ENCODE assay signal across 26 cellular contexts in the genomic region with DNA sequence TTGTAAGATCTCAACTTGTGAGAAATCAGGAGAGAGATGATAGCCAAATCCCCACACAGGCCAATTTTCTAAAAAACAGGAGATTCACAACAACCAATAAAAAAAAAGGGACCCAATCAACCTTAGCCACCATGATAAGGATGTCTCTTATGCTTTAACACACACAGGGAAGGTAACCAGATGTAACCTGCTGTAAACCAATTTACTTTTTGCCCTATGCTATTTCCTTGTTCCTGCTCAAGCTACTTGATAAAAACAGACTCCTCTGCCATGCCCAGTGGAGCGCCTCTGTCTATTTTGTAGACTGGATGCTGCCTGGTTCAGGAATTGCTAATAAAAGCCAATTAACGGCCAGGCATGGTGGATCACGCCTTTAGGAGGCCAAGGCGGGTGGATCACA.
DNase-seq lines count a peak whose midpoint lies in the region; ATAC-seq, FAIRE-seq and TF ChIP-seq lines count a peak whose summit lies in the region.
"Had no signal": no experiment of that assay in that cellular context is flagged by ENCODE, and none has a peak within 500 bp of the region (broad histone marks: within the 10 kb centered on the region; RNA-seq: fewer than 3 reads in every experiment).

No MANE protein-coding gene starts in this region.

- H3K27ac ChIP-seq in trophoblast cell (ENCODE audit: low read depth, low read length) = no peak overlapping the region
- no peak overlapping the region for H3K27ac ChIP-seq in pancreas
- H3K27ac ChIP-seq: 22Rv1; A549; BLaER1 treated with 17β-estradiol and CSF1 and Interleukin-3, amounts not matched to agents 10 nM and 100 nM had no signal

- peak overlapping the region; percentile 34 for H2BK12ac ChIP-seq in trophoblast cell (ENCODE audit: low read length)

- no peak overlapping the region for H2BK5ac ChIP-seq in trophoblast cell (ENCODE audit: low read depth, low read length, poor library complexity)

- WGBS in trophoblast cell (ENCODE audit: extremely low coverage, insufficient coverage, insufficient read length) = no CpG with 5 or more reads among the region's 4 CpGs
- WGBS in pancreas, 2 donors = 89 to 93% methylated on average over 4 of the region's 4 CpGs

- no peak overlapping the region for H3K18ac ChIP-seq in trophoblast cell (ENCODE audit: low read length)

- ATAC-seq in left colon = peak; percentile 82
- ATAC-seq in pancreas = no peak
- ATAC-seq: A549, GM12878 had no signal

- H4K12ac ChIP-seq in trophoblast cell (ENCODE audit: low read depth, low read length) = no peak overlapping the region

- H3K4me3 ChIP-seq in trophoblast cell (ENCODE audit: low read depth, low read length) (no peak overlapping the region), pancreas (no peak overlapping the region)
- H3K4me3 ChIP-seq: A549; BLaER1 treated with 17β-estradiol and CSF1 and Interleukin-3, amounts not matched to agents 10 nM and 100 nM; GM12878 had no signal

- TF ChIP-seq CTCF in pancreas (IDR thresholded peaks at IDR 0.05) = no peak

- H3K4me1 ChIP-seq in trophoblast cell (ENCODE audit: control insufficient read depth in 1 of 2, insufficient read depth in 2 of 2, low read length in 2 of 2) (peaks cover 4 to 10% of the 10 kb centered on the region in 2 experiments), pancreas (peaks cover 0 to 6% (median 0%) of the 10 kb centered on the region in 3 donors)
- H3K4me1 ChIP-seq: A549 had no signal

- no peaks in the 10 kb centered on the region for H3K27me3 ChIP-seq in trophoblast cell (ENCODE audit: insufficient read depth, low read length)
- no peaks in the 10 kb centered on the region for H3K27me3 ChIP-seq in pancreas
- H3K27me3 ChIP-seq: BLaER1 treated with 17β-estradiol and CSF1 and Interleukin-3, amounts not matched to agents 10 nM and 100 nM had no signal

- H3K36me3 ChIP-seq in trophoblast cell (ENCODE audit: control insufficient read depth in 1 of 2, insufficient read depth in 2 of 2, low read length in 2 of 2) (no peaks in the 10 kb centered on the region), pancreas (no peaks in the 10 kb centered on the region)
- H3K36me3 ChIP-seq: BLaER1 treated with 17β-estradiol and CSF1 and Interleukin-3, amounts not matched to agents 10 nM and 100 nM had no signal

- no peak overlapping the region for H2AFZ ChIP-seq in trophoblast cell (ENCODE audit: insufficient read depth, low read length, poor library complexity)

- no peaks in the 10 kb centered on the region for H3K9me3 Mint-ChIP-seq in activated naive CD4-positive, alpha-beta T cell treated with anti-CD3 and anti-CD28 coated beads for 36 hours

- CTCF ChIA-PET in activated naive CD4-positive, alpha-beta T cell treated with anti-CD3 and anti-CD28 coated beads for 36 hours (lab: Charles Lee) = no interaction called here

- H2AK5ac ChIP-seq in trophoblast cell (ENCODE audit: low read length) = no peak overlapping the region

- no peak overlapping the region for H3K4me3 Mint-ChIP-seq in activated naive CD4-positive, alpha-beta T cell treated with anti-CD3 and anti-CD28 coated beads for 36 hours
- H3K4me3 Mint-ChIP-seq: B cell; CD14-positive monocyte; CD4-positive, alpha-beta memory T cell; CD4-positive, CD25-positive, alpha-beta regulatory T cell; CD8-positive, alpha-beta memory T cell had no signal

- H3K4ac ChIP-seq in trophoblast cell (ENCODE audit: low read depth, low read length) = no peak overlapping the region

- no peak for FAIRE-seq in pancreas (lab: Jason Lieb, UNC)
- FAIRE-seq: A549, GM12878, GM12892, GM18507 had no signal

- DNase-seq in DMS53 (lab: John Stamatoyannopoulos, UW) (peak; percentile 22), DMS53 treated with DMSO at 0.1 percent for 48 hours (lab: John Stamatoyannopoulos, UW; ENCODE audit: unreplicated experiment) (no peak), left colon (no peak), trophoblast cell (no peak), pancreas (no peak)
- DNase-seq in activated naive CD4-positive, alpha-beta T cell treated with anti-CD3 and anti-CD28 coated beads for 36 hours = no peak
- no peak for DNase-seq in activated CD4-positive, alpha-beta T cell treated with anti-CD3 and anti-CD28 coated beads for 4 hours
- DNase-seq: AML-193; CD4-positive, alpha-beta memory T cell; CD4-positive, CD25-positive, alpha-beta regulatory T cell; CD8-positive, alpha-beta memory T cell; COR-L47; DMS 273 treated with DMSO at 0.1 percent for 48 hours; DMS153; DMS79; DND-41; EL; GDM1 had no signal

- no peak overlapping the region for H3K4me2 ChIP-seq in trophoblast cell (ENCODE audit: low read length)
- H3K4me2 ChIP-seq: A549; BLaER1 treated with 17β-estradiol and CSF1 and Interleukin-3, amounts not matched to agents 10 nM and 100 nM had no signal

- H4K8ac ChIP-seq in trophoblast cell (ENCODE audit: low read depth, low read length) = no peak overlapping the region

- peaks cover 4% of the 10 kb centered on the region for H3K27me3 Mint-ChIP-seq in activated naive CD4-positive, alpha-beta T cell treated with anti-CD3 and anti-CD28 coated beads for 36 hours (ENCODE audit: low read depth)

- no peaks in the 10 kb centered on the region for H3K36me3 Mint-ChIP-seq in activated naive CD4-positive, alpha-beta T cell treated with anti-CD3 and anti-CD28 coated beads for 36 hours (ENCODE audit: low read depth)
- H3K36me3 Mint-ChIP-seq: CD14-positive monocyte; CD4-positive, alpha-beta memory T cell had no signal

- no peak overlapping the region for H3K9ac ChIP-seq in trophoblast cell (ENCODE audit: low read length)
- H3K9ac ChIP-seq: BLaER1 treated with 17β-estradiol and CSF1 and Interleukin-3, amounts not matched to agents 10 nM and 100 nM had no signal

- H3K27ac Mint-ChIP-seq in activated naive CD4-positive, alpha-beta T cell treated with anti-CD3 and anti-CD28 coated beads for 36 hours = no peak overlapping the region
- H3K27ac Mint-ChIP-seq: B cell; CD4-positive, alpha-beta memory T cell; CD4-positive, CD25-positive, alpha-beta regulatory T cell; CD8-positive, alpha-beta memory T cell had no signal

- no peaks in the 10 kb centered on the region for H3K79me2 ChIP-seq in trophoblast cell (ENCODE audit: control insufficient read depth, insufficient read depth, low read length, poor library complexity)

- no peaks in the 10 kb centered on the region for H3K9me3 ChIP-seq in trophoblast cell (ENCODE audit: insufficient read depth, low read depth, low read length)
- H3K9me3 ChIP-seq in pancreas = no peaks in the 10 kb centered on the region
- H3K9me3 ChIP-seq: A549; BLaER1 treated with 17β-estradiol and CSF1 and Interleukin-3, amounts not matched to agents 10 nM and 100 nM had no signal

- no peak overlapping the region for H4K91ac ChIP-seq in trophoblast cell (ENCODE audit: low read depth, low read length)

- H3K23ac ChIP-seq in trophoblast cell (ENCODE audit: low read length) = no peak overlapping the region

- H3K4me1 Mint-ChIP-seq in activated naive CD4-positive, alpha-beta T cell treated with anti-CD3 and anti-CD28 coated beads for 36 hours (ENCODE audit: low read depth) = peaks cover 11% of the 10 kb centered on the region
- H3K4me1 Mint-ChIP-seq: B cell; CD8-positive, alpha-beta memory T cell had no signal

- H3K79me1 ChIP-seq in trophoblast cell (ENCODE audit: low read length) = peaks cover 6% of the 10 kb centered on the region

- H3K14ac ChIP-seq in trophoblast cell (ENCODE audit: low read length) = no peak overlapping the region

- intact Hi-C loops in left colon (cut with DNase I, micrococcal nuclease) = no loop called here
- intact Hi-C loops in activated naive CD4-positive, alpha-beta T cell treated with anti-CD3 and anti-CD28 coated beads for 36 hours (cut with micrococcal nuclease) = no loop called here
- intact Hi-C loops in pancreas (cut with DNase I) = no loop called here

- no peak overlapping the region for H2BK120ac ChIP-seq in trophoblast cell (ENCODE audit: insufficient read depth, low read length, poor library complexity)
